In the genomic region with DNA sequence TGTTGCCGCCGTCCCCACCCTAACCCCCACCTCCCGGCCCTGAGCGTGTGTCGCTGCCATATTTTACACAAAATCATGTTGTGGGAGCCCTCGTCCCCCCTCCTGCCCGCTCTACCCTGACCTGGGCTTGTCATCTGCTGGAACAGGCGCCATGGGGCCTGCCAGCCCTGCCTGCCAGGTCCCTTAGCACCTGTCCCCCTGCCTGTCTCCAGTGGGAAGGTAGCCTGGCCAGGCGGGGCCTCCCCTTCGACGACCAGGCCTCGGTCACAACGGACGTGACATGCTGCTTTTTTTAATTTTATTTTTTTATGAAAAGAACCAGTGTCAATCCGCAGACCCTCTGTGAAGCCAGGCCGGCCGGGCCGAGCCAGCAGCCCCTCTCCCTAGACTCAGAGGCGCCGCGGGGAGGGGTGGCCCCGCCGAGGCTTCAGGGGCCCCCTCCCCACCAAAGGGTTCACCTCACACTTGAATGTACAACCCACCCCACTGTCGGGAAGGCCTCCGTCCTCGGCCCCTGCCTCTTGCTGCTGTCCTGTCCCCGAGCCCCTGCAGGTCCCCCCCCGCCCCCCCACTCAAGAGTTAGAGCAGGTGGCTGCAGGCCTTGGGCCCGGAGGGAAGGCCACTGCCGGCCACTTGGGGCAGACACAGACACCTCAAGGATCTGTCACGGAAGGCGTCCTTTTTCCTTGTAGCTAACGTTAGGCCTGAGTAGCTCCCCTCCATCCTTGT, we compare ENCODE assay signal across 14 cellular contexts. TPM values are rescaled to one million over a fixed set of nuclear protein-coding genes. Genes with fewer than 3 reads are reported as not detected.
A peak's percentile ranks its signal among the peaks of the same experiment; 100 is the strongest.
DNase-seq lines count a peak whose midpoint lies in the region; ATAC-seq and TF ChIP-seq lines count a peak whose summit lies in the region.
"Had no signal": no experiment of that assay in that cellular context is flagged by ENCODE, and none has a peak within 500 bp of the region (broad histone marks: within the 10 kb centered on the region; RNA-seq: fewer than 3 reads in every experiment).

No MANE protein-coding gene starts in this region.

- H3K9me3 ChIP-seq in mucosa of descending colon: no peaks in the 10 kb centered on the region
- H3K9me3 ChIP-seq: tibial artery had no signal

- H3K36me3 ChIP-seq in mucosa of descending colon (ENCODE audit: low read depth): no peaks in the 10 kb centered on the region

- no peak for TF ChIP-seq CTCF in mucosa of descending colon (IDR thresholded peaks at IDR 0.05)

- H3K4me3 ChIP-seq in mucosa of descending colon: no peak overlapping the region
- H3K4me3 ChIP-seq: tibial artery had no signal

- DNase-seq in D341Med (ENCODE audit: low spot score): peak; percentile 33
- no peak for DNase-seq in mucosa of descending colon
- DNase-seq in NCI-H128 (lab: John Stamatoyannopoulos, UW; ENCODE audit: unreplicated experiment): no peak
- DNase-seq in CD1c-positive myeloid dendritic cell (ENCODE audit: extremely low spot score): no peak
- DNase-seq: activated CD8-positive, alpha-beta T cell treated with anti-CD3 and anti-CD28 coated beads for 36 hours; left cardiac atrium; NCI-H1694 treated with DMSO at 0.1 percent for 48 hours; NCI-H226; occipital lobe; SHP77 treated with DMSO at 0.1 percent for 48 hours; stimulated activated CD4-positive, alpha-beta T cell treated with anti-CD3 and anti-CD28 coated beads, Interleukin-4, amount 100 ng/mL, for 4 hours; tibial artery had no signal

- ATAC-seq in mucosa of descending colon: peak; percentile 4
- ATAC-seq in GM21723 (IDR thresholded peaks at IDR 0.05; ENCODE audit: unreplicated experiment): no peak
- ATAC-seq: activated CD8-positive, alpha-beta T cell treated with anti-CD3 and anti-CD28 coated beads for 36 hours had no signal

- no peaks in the 10 kb centered on the region for H3K4me1 ChIP-seq in mucosa of descending colon (ENCODE audit: low read depth)

- intact Hi-C loops in mucosa of descending colon (cut with DNase I, micrococcal nuclease): no loop called here

TF ChIP-seq in PFSK-1, 5 proteins besides CTCF, POLR2A, EP300 and RAD21:
- no peak for TF ChIP-seq REST (IDR thresholded peaks at IDR 0.05; ENCODE audit: insufficient read depth in 1 of 2, low read depth in 2 of 2, low read length in 2 of 2)
- peak; percentile 31; the same call in 1 of the 2 replicates for TF ChIP-seq POLR2AphosphoS5 (IDR thresholded peaks at IDR 0.05; ENCODE audit: low read depth, low read length)
- TF ChIP-seq FOXP2 (optimal IDR thresholded peaks at IDR 0.05; ENCODE audit: borderline replicate concordance, extremely low read depth, extremely low read length, insufficient read depth): no peak
- no peak for TF ChIP-seq TAF1 (IDR thresholded peaks at IDR 0.05; ENCODE audit: borderline replicate concordance, insufficient read depth, low read length)
TF ChIP-seq in PFSK-1: peak in this region for 1.

RNA-seq across cellular contexts. Expression of gene YIPF2, which starts 6.4 kb away (rescaled TPM):
- polyA plus RNA-seq in PFSK-1 (2012; ENCODE audit: insufficient read length, low read depth): 80.6 TPM
- total RNA-seq in mucosa of descending colon: 10 to 100 TPM; 34.0 to 55.8 (median 55.2) TPM

RNA-seq across cellular contexts. Expression of gene TIMM29, which starts 6.5 kb away (rescaled TPM):
- polyA plus RNA-seq in PFSK-1 (2012; ENCODE audit: insufficient read length, low read depth): 28.6 TPM
- 10 to 100 TPM; 18.5 to 25.0 (median 22.7) TPM for total RNA-seq in mucosa of descending colon

RNA-seq across cellular contexts. Expression of gene SMARCA4, which starts 38.8 kb away (rescaled TPM):
- 190 TPM for polyA plus RNA-seq in PFSK-1 (2012; ENCODE audit: insufficient read length, low read depth)
- 10 to 100 TPM; 81.5 to 86.5 (median 86.3) TPM for total RNA-seq in mucosa of descending colon

RNA-seq across cellular contexts. Expression of gene CARM1, which starts 50.7 kb away (rescaled TPM):
- polyA plus RNA-seq in PFSK-1 (2012; ENCODE audit: insufficient read length, low read depth): 112 TPM
- 10 to 100 TPM; 49.1 to 54.3 (median 49.7) TPM for total RNA-seq in mucosa of descending colon
